Comparison of ENCODE assay signal across 17 cellular contexts in the genomic region with DNA sequence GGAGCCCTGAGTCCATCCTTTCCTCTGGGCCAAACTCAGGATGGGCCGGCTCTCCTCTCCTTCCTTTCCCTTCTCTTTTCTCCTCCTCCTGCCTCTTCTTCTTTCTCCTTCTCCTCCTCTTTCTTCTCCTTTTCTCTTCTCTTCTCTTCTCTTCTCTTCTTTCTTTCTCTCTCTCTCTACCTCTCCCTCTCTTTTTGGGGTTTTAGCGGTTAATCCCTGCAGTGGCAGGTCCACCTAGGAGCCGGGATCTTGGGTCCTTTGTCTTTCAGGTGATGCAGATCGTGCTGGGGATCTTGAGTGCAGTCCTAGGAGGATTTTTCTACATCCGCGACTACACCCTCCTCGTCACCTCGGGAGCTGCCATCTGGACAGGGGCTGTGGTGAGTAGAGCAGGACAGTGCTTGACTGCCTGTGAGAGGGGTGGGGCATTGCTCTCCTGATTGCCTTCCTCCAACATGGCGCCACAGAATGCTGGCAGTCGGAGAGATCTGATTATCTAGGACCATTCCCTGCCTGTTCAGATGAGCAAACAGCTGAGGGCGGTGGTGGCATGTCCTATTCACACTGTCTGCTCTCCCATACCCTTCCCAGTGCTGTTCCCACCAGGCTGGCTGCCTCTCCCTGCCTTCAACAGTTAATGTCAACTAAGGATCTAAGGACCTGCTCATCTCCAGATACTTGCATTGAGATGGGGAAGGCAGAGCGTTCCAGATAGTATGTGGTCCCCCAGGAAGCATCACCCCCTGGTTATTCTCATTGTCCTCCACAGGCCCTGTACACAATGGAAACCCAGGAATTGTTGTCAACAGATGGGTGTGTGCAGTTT. TPM values are rescaled to one million over a fixed set of nuclear protein-coding genes. Genes with fewer than 3 reads are reported as not detected.
A peak's percentile ranks its signal among the peaks of the same experiment; 100 is the strongest.
DNase-seq lines count a peak whose midpoint lies in the region; ATAC-seq and TF ChIP-seq lines count a peak whose summit lies in the region.
"Had no signal": no experiment of that assay in that cellular context is flagged by ENCODE, and none has a peak within 500 bp of the region (broad histone marks: within the 10 kb centered on the region; RNA-seq: fewer than 3 reads in every experiment).

No MANE protein-coding gene starts in this region.

- 89 to 95% methylated on average over 12 of the region's 12 CpGs for WGBS in thyroid gland, 2 donors

- peaks cover 53% of the 10 kb centered on the region for H3K27me3 Mint-ChIP-seq in activated T-cell treated with anti-CD3 and anti-CD28 coated beads, Interleukin-2, amount 50 U/mL, for 4 hours (ENCODE audit: low read depth)
- H3K27me3 Mint-ChIP-seq in activated T-helper 1 cell treated with anti-CD3 and anti-CD28 coated beads, Interleukin-12 subunit alpha, Interleukin-12 subunit beta, Interleukin-2, Interleukin-4 antibody, amounts not matched to agents 30 ng/mL and 10 ng/mL and 1 ng/mL, durations not matched to agents 14 hours and 24 hours and 36 hours (ENCODE audit: insufficient read depth) = peaks cover 47% of the 10 kb centered on the region

- no peak for DNase-seq in activated T-cell treated with anti-CD3 and anti-CD28 coated beads, Interleukin-2, amount 50 U/mL, for 4 hours
- no peak for DNase-seq in activated T-cell treated with anti-CD3 and anti-CD28 coated beads, Interleukin-2, amount 50 U/mL, for 1 hour
- no peak for DNase-seq in activated T-helper 1 cell treated with anti-CD3 and anti-CD28 coated beads, Interleukin-12 subunit alpha, Interleukin-12 subunit beta, Interleukin-2, Interleukin-4 antibody, amounts not matched to agents 30 ng/mL and 10 ng/mL and 1 ng/mL, durations not matched to agents 14 hours and 24 hours and 36 hours (ENCODE audit: low spot score)
- DNase-seq in lower lobe of right lung (no peak), thyroid gland (no peak)
- DNase-seq: activated CD8-positive, alpha-beta memory T cell treated with anti-CD3 and anti-CD28 coated beads for 24 hours; adrenal gland; EL; HFFc6; KG1; NCI-H187 treated with DMSO at 0.1 percent for 48 hours had no signal

- H3K27me3 ChIP-seq in lower lobe of right lung (ENCODE audit: low read depth) (peaks cover 34% of the 10 kb centered on the region), stomach smooth muscle (ENCODE audit: control insufficient read depth in 1 of 2, insufficient read depth in 2 of 2, low read length in 2 of 2) (peaks cover 14 to 26% of the 10 kb centered on the region in 2 donors), thyroid gland (no peaks in the 10 kb centered on the region)

- TF ChIP-seq CTCF in lower lobe of right lung (IDR thresholded peaks at IDR 0.05) (no peak), thyroid gland (IDR thresholded peaks at IDR 0.05) (no peak)

- H3K27ac Mint-ChIP-seq in activated T-helper 1 cell treated with anti-CD3 and anti-CD28 coated beads, Interleukin-12 subunit alpha, Interleukin-12 subunit beta, Interleukin-2, Interleukin-4 antibody, amounts not matched to agents 30 ng/mL and 10 ng/mL and 1 ng/mL, durations not matched to agents 14 hours and 24 hours and 36 hours = no peak overlapping the region
- H3K27ac Mint-ChIP-seq: HFFc6 had no signal

- no peak for ATAC-seq in activated T-cell treated with anti-CD3 and anti-CD28 coated beads, Interleukin-2, amount 50 U/mL, for 4 hours
- ATAC-seq in lower lobe of right lung (no peak), GM18505 (IDR thresholded peaks at IDR 0.05; ENCODE audit: unreplicated experiment) (no peak), GM18511 (IDR thresholded peaks at IDR 0.05; ENCODE audit: unreplicated experiment) (no peak)

- peaks cover 5% of the 10 kb centered on the region for H3K9me3 ChIP-seq in lower lobe of right lung
- H3K9me3 ChIP-seq in stomach smooth muscle (ENCODE audit: control insufficient read depth in 2 of 2, low read length in 2 of 2) = peaks cover 10% of the 10 kb centered on the region in 2 donors
- no peaks in the 10 kb centered on the region for H3K9me3 ChIP-seq in thyroid gland
- H3K9me3 ChIP-seq: adrenal gland had no signal

- H3K36me3 Mint-ChIP-seq in activated T-cell treated with anti-CD3 and anti-CD28 coated beads, Interleukin-2, amount 50 U/mL, for 4 hours (ENCODE audit: insufficient read depth) = peaks cover 4% of the 10 kb centered on the region
- H3K36me3 Mint-ChIP-seq in activated T-helper 1 cell treated with anti-CD3 and anti-CD28 coated beads, Interleukin-12 subunit alpha, Interleukin-12 subunit beta, Interleukin-2, Interleukin-4 antibody, amounts not matched to agents 30 ng/mL and 10 ng/mL and 1 ng/mL, durations not matched to agents 14 hours and 24 hours and 36 hours (ENCODE audit: low read depth) = no peaks in the 10 kb centered on the region

- H3K4me3 Mint-ChIP-seq in activated T-cell treated with anti-CD3 and anti-CD28 coated beads, Interleukin-2, amount 50 U/mL, for 4 hours = peak overlapping the region; percentile 42
- peak overlapping the region; percentile 26 for H3K4me3 Mint-ChIP-seq in activated T-helper 1 cell treated with anti-CD3 and anti-CD28 coated beads, Interleukin-12 subunit alpha, Interleukin-12 subunit beta, Interleukin-2, Interleukin-4 antibody, amounts not matched to agents 30 ng/mL and 10 ng/mL and 1 ng/mL, durations not matched to agents 14 hours and 24 hours and 36 hours
- H3K4me3 Mint-ChIP-seq: HFFc6 had no signal

- peak overlapping the region; percentile 63 for H3K4me3 ChIP-seq in lower lobe of right lung
- peak overlapping the region; percentile 40 to 72 for H3K4me3 ChIP-seq in stomach smooth muscle (ENCODE audit: low read length in 2 of 2)
- no peak overlapping the region for H3K4me3 ChIP-seq in thyroid gland (replicated peaks in 1 of 3)

- H3K9ac ChIP-seq in stomach smooth muscle (ENCODE audit: low read length in 2 of 2) = peak overlapping the region in 1 of 2 donors; percentile 53

- peaks cover 8% of the 10 kb centered on the region for H3K9me3 Mint-ChIP-seq in activated T-cell treated with anti-CD3 and anti-CD28 coated beads, Interleukin-2, amount 50 U/mL, for 4 hours
- peaks cover 4% of the 10 kb centered on the region for H3K9me3 Mint-ChIP-seq in activated T-helper 1 cell treated with anti-CD3 and anti-CD28 coated beads, Interleukin-12 subunit alpha, Interleukin-12 subunit beta, Interleukin-2, Interleukin-4 antibody, amounts not matched to agents 30 ng/mL and 10 ng/mL and 1 ng/mL, durations not matched to agents 14 hours and 24 hours and 36 hours
- H3K9me3 Mint-ChIP-seq: HFFc6 had no signal

- intact Hi-C loops in activated T-helper 1 cell treated with anti-CD3 and anti-CD28 coated beads, Interleukin-12 subunit alpha, Interleukin-12 subunit beta, Interleukin-2, Interleukin-4 antibody, amounts not matched to agents 30 ng/mL and 10 ng/mL and 1 ng/mL, durations not matched to agents 14 hours and 24 hours and 36 hours (cut with micrococcal nuclease) = no loop called here
- intact Hi-C loops in lower lobe of right lung (cut with DNase I) = no loop called here
- intact Hi-C loops in thyroid gland (cut with DNase I) = no loop called here

- no peaks in the 10 kb centered on the region for H3K4me1 ChIP-seq in lower lobe of right lung
- peaks cover 20% of the 10 kb centered on the region for H3K4me1 ChIP-seq in stomach smooth muscle (ENCODE audit: control insufficient read depth, insufficient read depth, low read length)
- H3K4me1 ChIP-seq in thyroid gland = peaks cover 10 to 16% of the 10 kb centered on the region in 2 donors

- H3K27ac ChIP-seq in lower lobe of right lung (no peak overlapping the region), stomach smooth muscle (ENCODE audit: low read length) (no peak overlapping the region), thyroid gland (no peak overlapping the region)
- H3K27ac ChIP-seq: adrenal gland had no signal

- TF ChIP-seq POLR2A in GM18505 (IDR thresholded peaks at IDR 0.05; ENCODE audit: borderline replicate concordance, extremely low read depth, insufficient read depth, insufficient read length) (no peak), thyroid gland (IDR thresholded peaks at IDR 0.05) (no peak)

- H3K4me1 Mint-ChIP-seq in activated T-cell treated with anti-CD3 and anti-CD28 coated beads, Interleukin-2, amount 50 U/mL, for 4 hours (ENCODE audit: low read depth) = peaks cover 6% of the 10 kb centered on the region
- H3K4me1 Mint-ChIP-seq in activated T-helper 1 cell treated with anti-CD3 and anti-CD28 coated beads, Interleukin-12 subunit alpha, Interleukin-12 subunit beta, Interleukin-2, Interleukin-4 antibody, amounts not matched to agents 30 ng/mL and 10 ng/mL and 1 ng/mL, durations not matched to agents 14 hours and 24 hours and 36 hours (ENCODE audit: low read depth) = no peaks in the 10 kb centered on the region

- H3K36me3 ChIP-seq in lower lobe of right lung (peaks cover 14% of the 10 kb centered on the region), stomach smooth muscle (ENCODE audit: control insufficient read depth in 2 of 2, insufficient read depth in 2 of 2, low read length in 2 of 2) (peaks cover 7 to 12% of the 10 kb centered on the region in 2 donors), thyroid gland (no peaks in the 10 kb centered on the region)
- H3K36me3 ChIP-seq: adrenal gland had no signal

RNA-seq across cellular contexts. Expression of a gene that starts 1.6 kb away (rescaled TPM):
- under 1 TPM; 0.20 to 0.24 (median 0.22) TPM for total RNA-seq in activated T-cell treated with anti-CD3 and anti-CD28 coated beads, Interleukin-2, amount 50 U/mL, for 4 hours
- not detected in 2 replicates for total RNA-seq in activated T-helper 1 cell treated with anti-CD3 and anti-CD28 coated beads, Interleukin-12 subunit alpha, Interleukin-12 subunit beta, Interleukin-2, Interleukin-4 antibody, amounts not matched to agents 30 ng/mL and 10 ng/mL and 1 ng/mL, durations not matched to agents 14 hours and 24 hours and 36 hours
- total RNA-seq in lower lobe of right lung = 57.4 TPM
- 10 to 100 TPM in 2 of 4 donors, 1 to 10 TPM in 2; 3.7 to 34.0 (median 14.7) TPM for total RNA-seq in thyroid gland
- total RNA-seq: dermis microvascular lymphatic vessel endothelial cell; HFFc6; T-helper 1 cell treated with Interleukin-12 subunit alpha and Interleukin-12 subunit beta and Interleukin-4 antibody, amounts not matched to agents 30 ng/mL and 1 ng/mL, for 36 hours had no signal

RNA-seq across cellular contexts. Expression of a gene that starts 2.0 kb away (rescaled TPM):
- under 1 TPM; 0.24 to 0.58 (median 0.33) TPM for total RNA-seq in activated T-cell treated with anti-CD3 and anti-CD28 coated beads, Interleukin-2, amount 50 U/mL, for 4 hours
- total RNA-seq in activated T-helper 1 cell treated with anti-CD3 and anti-CD28 coated beads, Interleukin-12 subunit alpha, Interleukin-12 subunit beta, Interleukin-2, Interleukin-4 antibody, amounts not matched to agents 30 ng/mL and 10 ng/mL and 1 ng/mL, durations not matched to agents 14 hours and 24 hours and 36 hours = not detected in 2 replicates
- 69.4 TPM for total RNA-seq in lower lobe of right lung
- 10 to 100 TPM; 10.4 to 36.0 (median 18.9) TPM for total RNA-seq in thyroid gland
- total RNA-seq: dermis microvascular lymphatic vessel endothelial cell; HFFc6; T-helper 1 cell treated with Interleukin-12 subunit alpha and Interleukin-12 subunit beta and Interleukin-4 antibody, amounts not matched to agents 30 ng/mL and 1 ng/mL, for 36 hours had no signal

RNA-seq across cellular contexts. Expression of a gene that starts 50.2 kb away (rescaled TPM):
- total RNA-seq in activated T-cell treated with anti-CD3 and anti-CD28 coated beads, Interleukin-2, amount 50 U/mL, for 4 hours = under 1 TPM in 1 of 3 donors, not detected in 2; 0.10 TPM
- total RNA-seq in activated T-helper 1 cell treated with anti-CD3 and anti-CD28 coated beads, Interleukin-12 subunit alpha, Interleukin-12 subunit beta, Interleukin-2, Interleukin-4 antibody, amounts not matched to agents 30 ng/mL and 10 ng/mL and 1 ng/mL, durations not matched to agents 14 hours and 24 hours and 36 hours = not detected in 2 replicates
- total RNA-seq in lower lobe of right lung (1.7 TPM), thyroid gland (under 1 TPM in 2 of 4 donors, not detected in 2; 0.22 to 0.71 TPM)
- total RNA-seq: dermis microvascular lymphatic vessel endothelial cell; frontal cortex; HFFc6; T-helper 1 cell treated with Interleukin-12 subunit alpha and Interleukin-12 subunit beta and Interleukin-4 antibody, amounts not matched to agents 30 ng/mL and 1 ng/mL, for 36 hours had no signal

Comparison
In these comparisons a context has a peak if more than half of its experiments do, and no peak if none do; other contexts are left out.
1. H3K4me3 ChIP-seq: peak in lower lobe of right lung (single experiment) and stomach smooth muscle (2 of 2); none in thyroid gland (0 of 3).
2. RNA of a gene that starts 2.0 kb away (total RNA-seq): 69.4 TPM in lower lobe of right lung (single experiment) and 10.4 to 36.0 TPM in thyroid gland; 0.24 to 0.58 TPM in activated T-cell treated with anti-CD3 and anti-CD28 coated beads, Interleukin-2, amount 50 U/mL, for 4 hours and not detected in activated T-helper 1 cell treated with anti-CD3 and anti-CD28 coated beads, Interleukin-12 subunit alpha, Interleukin-12 subunit beta, Interleukin-2, Interleukin-4 antibody, amounts not matched to agents 30 ng/mL and 10 ng/mL and 1 ng/mL, durations not matched to agents 14 hours and 24 hours and 36 hours; every median in the first group is over 4 times any median in the second.